In the genomic region with DNA sequence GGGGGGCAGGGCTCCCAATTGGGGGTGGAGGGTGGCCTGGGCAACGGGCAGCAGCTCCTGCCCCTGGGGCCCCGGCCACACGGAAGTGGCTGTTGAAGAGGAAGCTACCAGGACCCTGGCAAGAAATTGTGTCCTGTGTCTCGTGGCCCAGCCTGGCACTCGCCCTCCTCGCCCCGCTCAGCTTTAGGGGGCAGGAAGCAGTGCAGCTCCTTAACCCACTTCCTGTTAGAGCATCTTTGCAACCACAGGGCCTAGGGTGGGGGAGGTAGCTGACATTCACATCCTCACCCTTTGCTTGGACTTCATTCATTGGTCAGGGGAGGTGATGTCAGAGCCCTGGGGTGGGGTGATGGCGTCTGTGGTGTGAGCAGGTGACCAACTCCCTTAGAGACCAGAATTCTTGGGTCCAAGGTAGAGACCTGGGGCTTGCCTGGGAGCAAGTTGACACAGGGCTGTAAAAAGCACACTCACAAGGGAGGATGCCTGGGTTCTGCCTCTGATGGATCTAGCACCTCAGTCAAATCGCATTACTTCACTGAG, we compare ENCODE assay signal across 8 cellular contexts. TPM values are rescaled to one million over a fixed set of nuclear protein-coding genes. Genes with fewer than 3 reads are reported as not detected.
DNase-seq lines count a peak whose midpoint lies in the region; ATAC-seq, FAIRE-seq and TF ChIP-seq lines count a peak whose summit lies in the region.

A gene with protein sequence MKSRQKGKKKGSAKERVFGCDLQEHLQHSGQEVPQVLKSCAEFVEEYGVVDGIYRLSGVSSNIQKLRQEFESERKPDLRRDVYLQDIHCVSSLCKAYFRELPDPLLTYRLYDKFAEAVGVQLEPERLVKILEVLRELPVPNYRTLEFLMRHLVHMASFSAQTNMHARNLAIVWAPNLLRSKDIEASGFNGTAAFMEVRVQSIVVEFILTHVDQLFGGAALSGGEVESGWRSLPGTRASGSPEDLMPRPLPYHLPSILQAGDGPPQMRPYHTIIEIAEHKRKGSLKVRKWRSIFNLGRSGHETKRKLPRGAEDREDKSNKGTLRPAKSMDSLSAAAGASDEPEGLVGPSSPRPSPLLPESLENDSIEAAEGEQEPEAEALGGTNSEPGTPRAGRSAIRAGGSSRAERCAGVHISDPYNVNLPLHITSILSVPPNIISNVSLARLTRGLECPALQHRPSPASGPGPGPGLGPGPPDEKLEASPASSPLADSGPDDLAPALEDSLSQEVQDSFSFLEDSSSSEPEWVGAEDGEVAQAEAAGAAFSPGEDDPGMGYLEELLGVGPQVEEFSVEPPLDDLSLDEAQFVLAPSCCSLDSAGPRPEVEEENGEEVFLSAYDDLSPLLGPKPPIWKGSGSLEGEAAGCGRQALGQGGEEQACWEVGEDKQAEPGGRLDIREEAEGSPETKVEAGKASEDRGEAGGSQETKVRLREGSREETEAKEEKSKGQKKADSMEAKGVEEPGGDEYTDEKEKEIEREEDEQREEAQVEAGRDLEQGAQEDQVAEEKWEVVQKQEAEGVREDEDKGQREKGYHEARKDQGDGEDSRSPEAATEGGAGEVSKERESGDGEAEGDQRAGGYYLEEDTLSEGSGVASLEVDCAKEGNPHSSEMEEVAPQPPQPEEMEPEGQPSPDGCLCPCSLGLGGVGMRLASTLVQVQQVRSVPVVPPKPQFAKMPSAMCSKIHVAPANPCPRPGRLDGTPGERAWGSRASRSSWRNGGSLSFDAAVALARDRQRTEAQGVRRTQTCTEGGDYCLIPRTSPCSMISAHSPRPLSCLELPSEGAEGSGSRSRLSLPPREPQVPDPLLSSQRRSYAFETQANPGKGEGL (minus strand): TSS at position 161 of the 540 bp plus-strand sequence. CDS start 267 bp downstream, outside the sequence.

- WGBS in pancreas, 2 donors: 81 to 85% methylated on average over 9 of the region's 9 CpGs

- H3K27me3 Mint-ChIP-seq in WTC11 (ENCODE audit: low read depth): peaks cover 4% of the 10 kb centered on the region; the same call in 1 of the 2 replicates

- H3K4me3 ChIP-seq in pancreas: peak within 1 kb of the TSS in 2 of 4 donors; percentile 7 to 32
- peak within 1 kb of the TSS; percentile 34 to 38 for H3K4me3 ChIP-seq in tibial artery
- H3K4me3 ChIP-seq in WERI-Rb-1 (ENCODE audit: low read depth, low read length): no peak within 1 kb of the TSS

- no peaks in the 10 kb centered on the region for H3K36me3 Mint-ChIP-seq in WTC11

- H3K4me1 ChIP-seq in pancreas (no peaks in the 10 kb centered on the region), tibial artery (peaks cover 0 to 5% (median 0%) of the 10 kb centered on the region in 4 donors)

- TF ChIP-seq CTCF in WTC11 (IDR thresholded peaks at IDR 0.05) (no peak), pancreas (IDR thresholded peaks at IDR 0.05) (no peak), tibial artery (IDR thresholded peaks at IDR 0.05) (no peak), WERI-Rb-1 (IDR thresholded peaks at IDR 0.05; ENCODE audit: low read depth, low read length) (no peak)

- H3K9me3 ChIP-seq in pancreas (no peaks in the 10 kb centered on the region), tibial artery (no peaks in the 10 kb centered on the region), WERI-Rb-1 (ENCODE audit: severe bottlenecking) (no peaks in the 10 kb centered on the region)

- intact Hi-C loops in pancreas (cut with DNase I): no loop called here
- intact Hi-C loops in tibial artery (cut with DNase I; ENCODE audit: low total_unique reads): no loop called here

- CTCF ChIA-PET in WTC11 (lab: Charles Lee): interaction anchor here (0.6 to 4.1 kb wide), 7 partner anchors 9 to 116 kb away, joined by 3 to 109 read pairs (median 4); a partner anchor contains a TSS

- H3K27me3 ChIP-seq in pancreas (no peaks in the 10 kb centered on the region), tibial artery (peaks cover 0 to 18% of the 10 kb centered on the region in 2 donors), WERI-Rb-1 (ENCODE audit: insufficient read depth, low read depth, severe bottlenecking) (no peaks in the 10 kb centered on the region)

- DNase-seq in GM19238 (ENCODE audit: insufficient read length, low spot score): peak; percentile 94
- DNase-seq in WTC11 (ENCODE audit: low spot score): no peak
- peak; percentile 88 for DNase-seq in central memory CD4-positive, alpha-beta T cell
- DNase-seq in pancreas: peak in 1 of 6 donors; percentile 67
- peak; percentile 58 to 80 for DNase-seq in tibial artery
- no peak for DNase-seq in WERI-Rb-1
- no peak for DNase-seq in NCI-H446 treated with DMSO at 0.1 percent for 48 hours (lab: John Stamatoyannopoulos, UW)

- H3K36me3 ChIP-seq in pancreas (no peaks in the 10 kb centered on the region), tibial artery (peaks cover 0 to 11% (median 0%) of the 10 kb centered on the region in 3 donors), WERI-Rb-1 (no peaks in the 10 kb centered on the region)

- FAIRE-seq in pancreas (lab: Jason Lieb, UNC): no peak

- H3K9me3 Mint-ChIP-seq in WTC11: no peaks in the 10 kb centered on the region

- ATAC-seq in HG03342 (IDR thresholded peaks at IDR 0.05; ENCODE audit: unreplicated experiment) (peak; percentile 85), WTC11 (peak; percentile 31; the same call in 1 of the 2 replicates), pancreas (peak in 3 of 4 donors; percentile 20 to 68 (median 58))

- H3K27ac ChIP-seq in pancreas (peak within 1 kb of the TSS in 2 of 4 donors; percentile 52 to 58), tibial artery (no peak within 1 kb of the TSS), WERI-Rb-1 (no peak within 1 kb of the TSS)

- POLR2A ChIA-PET in WTC11 (lab: Charles Lee): interaction anchor here (2.4 kb wide), 1 partner anchor 24 kb away, joined by 11 read pairs; a partner anchor contains a TSS

- H3K27ac Mint-ChIP-seq in WTC11: no peak within 1 kb of the TSS; the same call in 1 of the 2 replicates

- H3K4me3 Mint-ChIP-seq in WTC11: no peak within 1 kb of the TSS

- peaks cover 20% of the 10 kb centered on the region for H3K4me1 Mint-ChIP-seq in WTC11

TF ChIP-seq in WTC11, 78 proteins besides CTCF, POLR2A, EP300 and RAD21:
- TF ChIP-seq, protein P1, sequence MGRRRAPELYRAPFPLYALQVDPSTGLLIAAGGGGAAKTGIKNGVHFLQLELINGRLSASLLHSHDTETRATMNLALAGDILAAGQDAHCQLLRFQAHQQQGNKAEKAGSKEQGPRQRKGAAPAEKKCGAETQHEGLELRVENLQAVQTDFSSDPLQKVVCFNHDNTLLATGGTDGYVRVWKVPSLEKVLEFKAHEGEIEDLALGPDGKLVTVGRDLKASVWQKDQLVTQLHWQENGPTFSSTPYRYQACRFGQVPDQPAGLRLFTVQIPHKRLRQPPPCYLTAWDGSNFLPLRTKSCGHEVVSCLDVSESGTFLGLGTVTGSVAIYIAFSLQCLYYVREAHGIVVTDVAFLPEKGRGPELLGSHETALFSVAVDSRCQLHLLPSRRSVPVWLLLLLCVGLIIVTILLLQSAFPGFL (CRISPR knock-in tag; IDR thresholded peaks at IDR 0.05; ENCODE audit: borderline replicate concordance): no peak
- TF ChIP-seq SOX15 (CRISPR knock-in tag; IDR thresholded peaks at IDR 0.05) (no peak), CREM (CRISPR knock-in tag; IDR thresholded peaks at IDR 0.05) (no peak), SMAD3 (CRISPR knock-in tag; IDR thresholded peaks at IDR 0.05; ENCODE audit: borderline replicate concordance) (no peak), TEAD1 (CRISPR knock-in tag; IDR thresholded peaks at IDR 0.05) (no peak), NR2C2 (CRISPR knock-in tag; IDR thresholded peaks at IDR 0.05) (no peak), NR3C1 (CRISPR knock-in tag; conservative IDR thresholded peaks at IDR 0.05; ENCODE audit: low read depth) (no peak), KAT7 (CRISPR knock-in tag; IDR thresholded peaks at IDR 0.05; ENCODE audit: borderline replicate concordance) (no peak), GABPB1 (CRISPR knock-in tag; IDR thresholded peaks at IDR 0.05) (no peak), NFYB (CRISPR knock-in tag; conservative IDR thresholded peaks at IDR 0.05; ENCODE audit: low read depth) (no peak), TEAD4 (CRISPR knock-in tag; IDR thresholded peaks at IDR 0.05) (no peak), ESRRA (CRISPR knock-in tag; IDR thresholded peaks at IDR 0.05; ENCODE audit: borderline replicate concordance) (no peak), IRF2 (CRISPR knock-in tag; IDR thresholded peaks at IDR 0.05; ENCODE audit: borderline replicate concordance, low read depth) (no peak), ATF1 (CRISPR knock-in tag; IDR thresholded peaks at IDR 0.05) (no peak), ZNF423 (CRISPR knock-in tag; IDR thresholded peaks at IDR 0.05) (no peak), ZNF396 (CRISPR knock-in tag; IDR thresholded peaks at IDR 0.05; ENCODE audit: borderline replicate concordance) (no peak)
- TF ChIP-seq, protein P2, sequence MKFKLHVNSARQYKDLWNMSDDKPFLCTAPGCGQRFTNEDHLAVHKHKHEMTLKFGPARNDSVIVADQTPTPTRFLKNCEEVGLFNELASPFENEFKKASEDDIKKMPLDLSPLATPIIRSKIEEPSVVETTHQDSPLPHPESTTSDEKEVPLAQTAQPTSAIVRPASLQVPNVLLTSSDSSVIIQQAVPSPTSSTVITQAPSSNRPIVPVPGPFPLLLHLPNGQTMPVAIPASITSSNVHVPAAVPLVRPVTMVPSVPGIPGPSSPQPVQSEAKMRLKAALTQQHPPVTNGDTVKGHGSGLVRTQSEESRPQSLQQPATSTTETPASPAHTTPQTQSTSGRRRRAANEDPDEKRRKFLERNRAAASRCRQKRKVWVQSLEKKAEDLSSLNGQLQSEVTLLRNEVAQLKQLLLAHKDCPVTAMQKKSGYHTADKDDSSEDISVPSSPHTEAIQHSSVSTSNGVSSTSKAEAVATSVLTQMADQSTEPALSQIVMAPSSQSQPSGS (CRISPR knock-in tag; IDR thresholded peaks at IDR 0.05; ENCODE audit: borderline replicate concordance, low read depth): no peak
- TF ChIP-seq, protein P3, sequence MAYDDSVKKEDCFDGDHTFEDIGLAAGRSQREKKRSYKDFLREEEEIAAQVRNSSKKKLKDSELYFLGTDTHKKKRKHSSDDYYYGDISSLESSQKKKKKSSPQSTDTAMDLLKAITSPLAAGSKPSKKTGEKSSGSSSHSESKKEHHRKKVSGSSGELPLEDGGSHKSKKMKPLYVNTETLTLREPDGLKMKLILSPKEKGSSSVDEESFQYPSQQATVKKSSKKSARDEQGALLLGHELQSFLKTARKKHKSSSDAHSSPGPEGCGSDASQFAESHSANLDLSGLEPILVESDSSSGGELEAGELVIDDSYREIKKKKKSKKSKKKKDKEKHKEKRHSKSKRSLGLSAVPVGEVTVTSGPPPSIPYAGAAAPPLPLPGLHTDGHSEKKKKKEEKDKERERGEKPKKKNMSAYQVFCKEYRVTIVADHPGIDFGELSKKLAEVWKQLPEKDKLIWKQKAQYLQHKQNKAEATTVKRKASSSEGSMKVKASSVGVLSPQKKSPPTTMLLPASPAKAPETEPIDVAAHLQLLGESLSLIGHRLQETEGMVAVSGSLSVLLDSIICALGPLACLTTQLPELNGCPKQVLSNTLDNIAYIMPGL (CRISPR knock-in tag; IDR thresholded peaks at IDR 0.05): no peak

RNA-seq across cellular contexts. Expression of the gene that starts here (rescaled TPM):
- 0.39 to 0.92 TPM (median 0.52 TPM) in 3 replicates for total RNA-seq in WTC11 (2021)
- 1 to 10 TPM in 4 of 6 donors, under 1 TPM in 2; 0.43 to 9.1 (median 1.9) TPM for total RNA-seq in pancreas
- polyA plus RNA-seq in pancreas: 1 to 10 TPM in 1 of 2 donors, under 1 TPM in 1; 0.70 to 2.0 TPM

Comparison
In these comparisons a context has a peak if more than half of its experiments do, and no peak if none do; other contexts are left out.
1. Peak in ATAC-seq in WTC11; RNA of the gene not detected or under 1 TPM.
2. DNase-seq: peak in GM19238 (single experiment), central memory CD4-positive, alpha-beta T cell (single experiment) and tibial artery (2 of 2); none in WTC11 (single experiment), WERI-Rb-1 (single experiment) and NCI-H446 treated with DMSO at 0.1 percent for 48 hours (single experiment).
3. ATAC-seq: peak in every context shown above with its lines; median percentile 85 in HG03342; 58 in pancreas; 31 in WTC11.